Comparison of ENCODE assay signal across 18 cellular contexts in genomic region chr16:6132121-6132520, GRCh38.
"Had no signal": no experiment of that assay in that cellular context is flagged by ENCODE, and none has a peak within 500 bp of the region (broad histone marks: within the 10 kb centered on the region; RNA-seq: fewer than 3 reads in every experiment).

No MANE protein-coding gene starts in this region.

- H3K4me3 ChIP-seq: adrenal gland, body of pancreas, colonic mucosa, thoracic aorta had no signal

- H3K4me3 Mint-ChIP-seq: activated B cell treated with CpG ODN at 0.5 μM for 24 hours; activated CD8-positive, alpha-beta T cell treated with anti-CD3 and anti-CD28 coated beads for 36 hours; activated naive CD4-positive, alpha-beta T cell treated with anti-CD3 and anti-CD28 coated beads, Interleukin-2, amount 50 U/mL, for 24 hours; activated T-cell treated with anti-CD3 and anti-CD28 coated beads, Interleukin-2, amount 50 U/mL, for 4 hours; nephron; stimulated activated naive CD8-positive, alpha-beta T cell treated with anti-CD3 and anti-CD28 coated beads, Interleukin-15, amount 100 ng/mL, for 72 hours had no signal

- H3K4me1 Mint-ChIP-seq: activated B cell treated with CpG ODN at 0.5 μM for 24 hours; activated naive CD4-positive, alpha-beta T cell treated with anti-CD3 and anti-CD28 coated beads, Interleukin-2, amount 50 U/mL, for 24 hours; nephron; stimulated activated naive CD8-positive, alpha-beta T cell treated with anti-CD3 and anti-CD28 coated beads, Interleukin-15, amount 100 ng/mL, for 72 hours had no signal

- H3K36me3 ChIP-seq: adrenal gland, colonic mucosa, thoracic aorta had no signal

- H3K9me3 ChIP-seq: adrenal gland, body of pancreas, colonic mucosa, thoracic aorta had no signal

- DNase-seq: activated B cell treated with CpG ODN at 0.5 μM for 24 hours; activated CD4-positive, alpha-beta T cell treated with anti-CD3 and anti-CD28 coated beads for 48 hours; activated CD8-positive, alpha-beta T cell treated with anti-CD3 and anti-CD28 coated beads for 36 hours; activated effector memory CD4-positive, alpha-beta T cell treated with Interleukin-2 at 50 U/mL for 16 hours; activated T-cell treated with anti-CD3 and anti-CD28 coated beads, Interleukin-2, amount 50 U/mL, for 4 hours; adrenal gland; body of pancreas; central memory CD4-positive, alpha-beta T cell; colonic mucosa; kidney glomerular epithelial cell; stimulated activated CD4-positive, alpha-beta T cell treated with anti-CD3 and anti-CD28 coated beads, Interleukin-1b, Interleukin-23, amount 100 ng/mL, for 48 hours; stimulated activated naive CD8-positive, alpha-beta T cell treated with anti-CD3 and anti-CD28 coated beads, Interleukin-15, amount 100 ng/mL, for 72 hours had no signal

- H3K4me1 ChIP-seq: adrenal gland, body of pancreas, colonic mucosa had no signal

- FAIRE-seq: TTC549 had no signal

- H3K27ac Mint-ChIP-seq: activated B cell treated with CpG ODN at 0.5 μM for 24 hours; activated CD8-positive, alpha-beta T cell treated with anti-CD3 and anti-CD28 coated beads for 36 hours; activated naive CD4-positive, alpha-beta T cell treated with anti-CD3 and anti-CD28 coated beads, Interleukin-2, amount 50 U/mL, for 24 hours; nephron; stimulated activated naive CD8-positive, alpha-beta T cell treated with anti-CD3 and anti-CD28 coated beads, Interleukin-15, amount 100 ng/mL, for 72 hours had no signal

- ATAC-seq: activated CD8-positive, alpha-beta T cell treated with anti-CD3 and anti-CD28 coated beads for 36 hours; activated T-cell treated with anti-CD3 and anti-CD28 coated beads, Interleukin-2, amount 50 U/mL, for 4 hours; body of pancreas; esophagus mucosa; sciatic nerve; stimulated activated naive CD8-positive, alpha-beta T cell treated with anti-CD3 and anti-CD28 coated beads, Interleukin-15, amount 100 ng/mL, for 72 hours had no signal

- H3K27me3 Mint-ChIP-seq: activated B cell treated with CpG ODN at 0.5 μM for 24 hours; activated CD8-positive, alpha-beta T cell treated with anti-CD3 and anti-CD28 coated beads for 36 hours; activated naive CD4-positive, alpha-beta T cell treated with anti-CD3 and anti-CD28 coated beads, Interleukin-2, amount 50 U/mL, for 24 hours; stimulated activated naive CD8-positive, alpha-beta T cell treated with anti-CD3 and anti-CD28 coated beads, Interleukin-15, amount 100 ng/mL, for 72 hours had no signal

- H3K9me3 Mint-ChIP-seq: nephron; stimulated activated naive CD8-positive, alpha-beta T cell treated with anti-CD3 and anti-CD28 coated beads, Interleukin-15, amount 100 ng/mL, for 72 hours had no signal

- H3K27me3 ChIP-seq: adrenal gland, body of pancreas, colonic mucosa had no signal

- H3K27ac ChIP-seq: adrenal gland, body of pancreas, colonic mucosa, thoracic aorta had no signal

- H3K36me3 Mint-ChIP-seq: activated naive CD4-positive, alpha-beta T cell treated with anti-CD3 and anti-CD28 coated beads, Interleukin-2, amount 50 U/mL, for 24 hours had no signal
